In the genomic region with DNA sequence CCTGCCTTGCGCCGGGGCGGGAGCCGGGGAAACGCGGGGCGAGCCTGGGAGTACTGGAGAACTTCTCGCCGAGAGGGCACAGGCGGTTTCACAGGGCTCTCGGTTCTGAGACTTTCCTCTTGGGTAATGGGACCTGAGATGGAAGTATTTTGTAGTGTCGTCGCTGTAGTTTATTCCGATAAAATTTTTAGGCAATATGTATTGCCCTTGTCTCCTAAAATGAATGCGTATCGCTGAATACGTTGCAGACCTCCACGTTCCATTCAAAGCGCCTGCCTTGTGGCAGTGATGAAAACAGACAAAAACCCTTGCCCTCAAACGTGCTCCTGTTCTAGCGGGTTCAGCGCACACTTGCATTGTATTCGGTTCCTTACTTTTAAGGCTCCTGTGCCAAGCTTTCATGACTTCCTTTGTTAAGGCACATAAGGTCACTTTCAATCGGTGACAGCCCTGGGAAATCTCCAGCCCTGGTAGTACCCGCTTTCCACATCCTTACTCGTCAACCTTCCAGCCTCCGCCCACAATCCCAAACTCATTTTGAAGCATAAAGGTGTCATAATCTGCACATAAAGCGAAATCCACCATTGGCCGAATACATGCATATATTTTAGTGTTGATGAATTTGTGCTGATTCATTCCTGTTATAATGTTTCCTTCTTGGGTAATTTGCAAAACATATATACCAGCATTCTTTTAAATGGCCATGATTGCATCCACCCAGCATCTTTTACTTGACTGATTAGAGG, we compare ENCODE assay signal across 8 cellular contexts. TPM values are rescaled to one million over a fixed set of nuclear protein-coding genes. Genes with fewer than 3 reads are reported as not detected.
DNase-seq lines count a peak whose midpoint lies in the region; ATAC-seq, FAIRE-seq and TF ChIP-seq lines count a peak whose summit lies in the region.

No MANE protein-coding gene starts in this region.

- WGBS in GM23248 (ENCODE audit: low coverage in 1 of 2, low lambda C conversion rate in 2 of 2, missing lambda C conversion rate in 2 of 2), 2 experiments = 1 to 2% methylated on average over 29 of the region's 29 CpGs
- WGBS in hepatocyte (ENCODE audit: low lambda C conversion rate, missing lambda C conversion rate) = 2% methylated on average over 29 of the region's 29 CpGs

- TF ChIP-seq POLR2A in gastrocnemius medialis (IDR thresholded peaks at IDR 0.05) = no peak

- FAIRE-seq in D721Med (lab: Jason Lieb, UNC) = no peak

- peaks cover 91% of the 10 kb centered on the region for H3K79me2 ChIP-seq in GM23248 (ENCODE audit: insufficient read depth)
- H3K79me2 ChIP-seq in hepatocyte = peaks cover 86% of the 10 kb centered on the region

- DNase-seq in COR-L47 (lab: John Stamatoyannopoulos, UW) = peak; percentile 60
- DNase-seq in GM23248 = peak; percentile 77
- peak; percentile 19 for DNase-seq in NCI-H446 treated with DMSO at 0.1 percent for 48 hours (lab: John Stamatoyannopoulos, UW)
- peak; percentile 73 for DNase-seq in hepatocyte (ENCODE audit: low spot score)
- peak in 1 of 2 donors; percentile 56 for DNase-seq in gastrocnemius medialis
- no peak for DNase-seq in occipital lobe (lab: John Stamatoyannopoulos, UW)
- DNase-seq in D721Med (ENCODE audit: insufficient read length, low spot score) = no peak

- H3K9ac ChIP-seq in GM23248 = peak overlapping the region; percentile 100

- H3K36me3 ChIP-seq in GM23248 (ENCODE audit: low read depth) (peaks cover 18% of the 10 kb centered on the region), hepatocyte (replicated peaks; ENCODE audit: insufficient read depth, low read depth) (peaks cover 3% of the 10 kb centered on the region), gastrocnemius medialis (peaks cover 0 to 16% of the 10 kb centered on the region in 2 donors)

- H2AFZ ChIP-seq in GM23248 = peak overlapping the region; percentile 83
- H2AFZ ChIP-seq in hepatocyte = peak overlapping the region; percentile 81

- H3K4me2 ChIP-seq in GM23248 (ENCODE audit: unreplicated experiment) (peak overlapping the region; percentile 91), hepatocyte (peak overlapping the region; percentile 92)

- intact Hi-C loops in gastrocnemius medialis (cut with DNase I; ENCODE audit: low total_unique reads) = loop anchor here (5.0 kb wide), 2 partner anchors 81 to 164 kb away; a partner anchor contains a TSS

- peak overlapping the region; percentile 99 for H3K27ac ChIP-seq in GM23248
- H3K27ac ChIP-seq in angular gyrus (ENCODE audit: low read depth, low read length) = peak overlapping the region; percentile 99
- peak overlapping the region; percentile 98 for H3K27ac ChIP-seq in hepatocyte
- peak overlapping the region; percentile 99 for H3K27ac ChIP-seq in gastrocnemius medialis

- H3K9me2 ChIP-seq in GM23248 (ENCODE audit: insufficient read depth) (no peaks in the 10 kb centered on the region), hepatocyte (replicated peaks; ENCODE audit: insufficient read depth) (no peaks in the 10 kb centered on the region)

- TF ChIP-seq CTCF in hepatocyte (IDR thresholded peaks at IDR 0.05; ENCODE audit: poor library complexity) (no peak), gastrocnemius medialis (IDR thresholded peaks at IDR 0.05 in 4 of 5, conservative IDR thresholded peaks at IDR 0.05 in 1 of 5) (no peak), D721Med (IDR thresholded peaks at IDR 0.05; ENCODE audit: insufficient read depth, missing control alignments) (no peak)

- H3K9me3 ChIP-seq in GM23248 (ENCODE audit: low read depth) (no peaks in the 10 kb centered on the region), hepatocyte (ENCODE audit: low read depth) (no peaks in the 10 kb centered on the region), gastrocnemius medialis (no peaks in the 10 kb centered on the region)

- H3K4me3 ChIP-seq in GM23248 (peak overlapping the region; percentile 95), hepatocyte (peak overlapping the region; percentile 61), gastrocnemius medialis (peak overlapping the region; percentile 88 to 97 (median 92))

- H3F3A ChIP-seq in GM23248 (ENCODE audit: insufficient read depth) = peaks cover 39% of the 10 kb centered on the region

- no peaks in the 10 kb centered on the region for H3K27me3 ChIP-seq in GM23248 (replicated peaks; ENCODE audit: insufficient read depth)
- H3K27me3 ChIP-seq in hepatocyte = no peaks in the 10 kb centered on the region
- no peaks in the 10 kb centered on the region for H3K27me3 ChIP-seq in gastrocnemius medialis

- in situ Hi-C loops in GM23248 (cut with MboI) = no loop called here
- in situ Hi-C loops in gastrocnemius medialis (cut with MboI; ENCODE audit: low sequenced_read_pairs in 4 of 4) = no loop called here

- peaks cover 18% of the 10 kb centered on the region for H3K4me1 ChIP-seq in GM23248 (ENCODE audit: insufficient read depth)
- peaks cover 18% of the 10 kb centered on the region for H3K4me1 ChIP-seq in hepatocyte (ENCODE audit: insufficient read depth)
- H3K4me1 ChIP-seq in gastrocnemius medialis = peaks cover 30 to 31% of the 10 kb centered on the region in 2 donors

- H4K20me1 ChIP-seq in GM23248 (ENCODE audit: insufficient read depth) = peaks cover 29% of the 10 kb centered on the region
- H4K20me1 ChIP-seq in hepatocyte (ENCODE audit: insufficient read depth, poor library complexity, severe bottlenecking) = peaks cover 31% of the 10 kb centered on the region

- peak; percentile 23 for ATAC-seq in gastrocnemius medialis

RNA-seq across cellular contexts. Expression of a gene that starts 0.7 kb away (rescaled TPM):
- 5.1 and 5.7 TPM in 2 replicates for total RNA-seq in GM23248 (2014; rRNA removed; shearing (Covaris generic))
- polyA plus RNA-seq in GM23248 (2016; fragmentation: Nextera tagmentation; extraction: Ambion mirVana) (8.8 and 9.0 TPM in 2 replicates), hepatocyte (3.4 and 4.2 TPM in 2 replicates)
- total RNA-seq in hepatocyte (5.4 and 5.8 TPM in 2 replicates), gastrocnemius medialis (1 to 10 TPM; 2.8 to 3.9 (median 3.6) TPM), occipital lobe (18.6 TPM)

RNA-seq across cellular contexts. Expression of a gene that starts 1.3 kb away (rescaled TPM):
- total RNA-seq in GM23248 (2014; rRNA removed; shearing (Covaris generic)) = 416 and 500 TPM in 2 replicates
- polyA plus RNA-seq in GM23248 (2016; fragmentation: Nextera tagmentation; extraction: Ambion mirVana) (369 and 370 TPM in 2 replicates), hepatocyte (398 and 458 TPM in 2 replicates)
- total RNA-seq in hepatocyte (579 and 581 TPM in 2 replicates), gastrocnemius medialis (100 to 1,000 TPM; 313 to 390 (median 349) TPM), occipital lobe (769 TPM)

Comparison
In these comparisons a context has a peak if more than half of its experiments do, and no peak if none do; other contexts are left out.
1. DNase-seq: peak in COR-L47 (single experiment), GM23248 (single experiment), NCI-H446 treated with DMSO at 0.1 percent for 48 hours (single experiment) and hepatocyte (single experiment); none in occipital lobe (single experiment) and D721Med (single experiment).
2. Peak in every context shown above with its lines, with median percentiles within 50 percentile points of each other: H3K27ac ChIP-seq and H3K4me3 ChIP-seq.